ENCODE assay signal across 12 cellular contexts in genomic region chr10:100943508-100943907, GRCh38.
"Had no signal": no experiment of that assay in that cellular context is flagged by ENCODE, and none has a peak within 500 bp of the region (broad histone marks: within the 10 kb centered on the region; RNA-seq: fewer than 3 reads in every experiment).

No MANE protein-coding gene starts in this region.

- H3K27me3 Mint-ChIP-seq: dendritic cell treated with granulocyte-macrophage colony-stimulating factor and Interleukin-4, amounts not matched to agents 40 ng/mL and 50 ng/mL, for 4 days had no signal

- DNase-seq: activated CD4-positive, CD25-positive, alpha-beta regulatory T cell treated with anti-CD3 and anti-CD28 coated beads, Interleukin-2, amount 50 U/mL, for 72 hours; body of pancreas; erythroblast; kidney; left ventricle myocardium superior; mesendoderm; retina; SHP77; stimulated activated CD4-positive, alpha-beta T cell treated with anti-CD3 and anti-CD28 coated beads, Interleukin-4, amount 100 ng/mL, for 4 hours had no signal

- H3K9me3 ChIP-seq: body of pancreas had no signal

- H3K9me3 Mint-ChIP-seq: dendritic cell treated with granulocyte-macrophage colony-stimulating factor and Interleukin-4, amounts not matched to agents 40 ng/mL and 50 ng/mL, for 4 days had no signal

- H3K27me3 ChIP-seq: body of pancreas had no signal

- H3K4me1 ChIP-seq: body of pancreas had no signal

- H3K27ac ChIP-seq: body of pancreas, skin epidermis had no signal

- H3K27ac Mint-ChIP-seq: dendritic cell treated with granulocyte-macrophage colony-stimulating factor and Interleukin-4, amounts not matched to agents 40 ng/mL and 50 ng/mL, for 4 days had no signal

- H3K4me3 Mint-ChIP-seq: dendritic cell treated with granulocyte-macrophage colony-stimulating factor and Interleukin-4, amounts not matched to agents 40 ng/mL and 50 ng/mL, for 4 days had no signal

- ATAC-seq: body of pancreas, left ventricle myocardium superior, SK-N-SH treated with all-trans-retinoic acid at 6 μM for 48 hours had no signal

- H3K4me3 ChIP-seq: body of pancreas, skin epidermis had no signal
